In genomic region chr15:72155021-72155621, GRCh38 we compare ENCODE assay signal across 8 cellular contexts. TPM values are rescaled to one million over a fixed set of nuclear protein-coding genes. Genes with fewer than 3 reads are reported as not detected.
A peak's percentile ranks its signal among the peaks of the same experiment; 100 is the strongest.
DNase-seq lines count a peak whose midpoint lies in the region; ATAC-seq and TF ChIP-seq lines count a peak whose summit lies in the region.

No MANE protein-coding gene starts in this region.

- H3K79me2 ChIP-seq in Karpas-422 (ENCODE audit: low read length), result no peaks in the 10 kb centered on the region

- peak overlapping the region; percentile 97; the same call in 1 of the 2 replicates for H2AFZ ChIP-seq in Karpas-422 (ENCODE audit: low read length)

- H3K36me3 ChIP-seq in Karpas-422 (ENCODE audit: insufficient read depth, low read length) (no peaks in the 10 kb centered on the region), gastrocnemius medialis (no peaks in the 10 kb centered on the region)

- no peaks in the 10 kb centered on the region for H3K9me3 Mint-ChIP-seq in activated naive CD8-positive, alpha-beta T cell treated with anti-CD3 and anti-CD28 coated beads, Interleukin-2, amount 10 ng/mL, durations not matched to agents 7 days and 5 days

- in situ Hi-C loops in gastrocnemius medialis (cut with MboI; ENCODE audit: low sequenced_read_pairs in 4 of 4), result loop anchor here (10.0 to 25.0 kb wide), 6 partner anchors 243 to 693 kb away; no protein-coding TSS in a partner anchor

- POLR2A ChIA-PET in activated naive CD8-positive, alpha-beta T cell treated with anti-CD3 and anti-CD28 coated beads, Interleukin-2, amount 10 ng/mL, durations not matched to agents 7 days and 5 days (lab: Charles Lee), result no interaction called here

- peak overlapping the region; percentile 65 for H3K9ac ChIP-seq in Karpas-422 (ENCODE audit: low read length)

- H3K4me3 ChIP-seq in AG10803 (ENCODE audit: low read length) (peak overlapping the region; percentile 64), Karpas-422 (ENCODE audit: low read length) (peak overlapping the region; percentile 66), gastrocnemius medialis (peak overlapping the region; percentile 59 to 81 (median 62))

- H3K27me3 ChIP-seq in Karpas-422 (ENCODE audit: low read length), result no peaks in the 10 kb centered on the region
- H3K27me3 ChIP-seq in gastrocnemius medialis, result no peaks in the 10 kb centered on the region

- H3K4me3 Mint-ChIP-seq in activated naive CD8-positive, alpha-beta T cell treated with anti-CD3 and anti-CD28 coated beads, Interleukin-2, amount 10 ng/mL, durations not matched to agents 7 days and 5 days, result peak overlapping the region; percentile 85

- peak overlapping the region; percentile 79 for H3K4me2 ChIP-seq in Karpas-422 (ENCODE audit: low read depth, low read length, poor library complexity, severe bottlenecking)

- H3K9me3 ChIP-seq in Karpas-422 (ENCODE audit: low read length), result no peaks in the 10 kb centered on the region
- no peaks in the 10 kb centered on the region for H3K9me3 ChIP-seq in gastrocnemius medialis

- H3K27me3 Mint-ChIP-seq in activated naive CD8-positive, alpha-beta T cell treated with anti-CD3 and anti-CD28 coated beads, Interleukin-2, amount 10 ng/mL, durations not matched to agents 7 days and 5 days, result peaks cover 2% of the 10 kb centered on the region

- no peak overlapping the region for H3K27ac Mint-ChIP-seq in activated naive CD8-positive, alpha-beta T cell treated with anti-CD3 and anti-CD28 coated beads, Interleukin-2, amount 10 ng/mL, durations not matched to agents 7 days and 5 days

- intact Hi-C loops in left cardiac atrium (cut with DNase I) (loop anchor here in 1 of 2 donors (5.0 kb wide), 1 partner anchor 413 kb away; no protein-coding TSS in a partner anchor), gastrocnemius medialis (cut with DNase I; ENCODE audit: low total_unique reads) (loop anchor here (5.0 kb wide), 1 partner anchor 353 kb away; no protein-coding TSS in a partner anchor)

- peaks cover 4% of the 10 kb centered on the region for H3K4me1 Mint-ChIP-seq in activated naive CD8-positive, alpha-beta T cell treated with anti-CD3 and anti-CD28 coated beads, Interleukin-2, amount 10 ng/mL, durations not matched to agents 7 days and 5 days

- TF ChIP-seq POLR2A in gastrocnemius medialis (IDR thresholded peaks at IDR 0.05), result no peak

- ATAC-seq in activated naive CD8-positive, alpha-beta T cell treated with anti-CD3 and anti-CD28 coated beads, Interleukin-2, amount 10 ng/mL, durations not matched to agents 7 days and 5 days (ENCODE audit: low read depth), result no peak
- peak; percentile 65 to 68 for ATAC-seq in left cardiac atrium
- ATAC-seq in gastrocnemius medialis, result peak; percentile 48 to 55
- no peak for ATAC-seq in HG03196 (IDR thresholded peaks at IDR 0.05; ENCODE audit: unreplicated experiment)
- no peak for ATAC-seq in HG02588 (IDR thresholded peaks at IDR 0.05; ENCODE audit: unreplicated experiment)

- H3K4me1 ChIP-seq in Karpas-422 (ENCODE audit: low read length) (peaks cover 16% of the 10 kb centered on the region), gastrocnemius medialis (peaks cover 0 to 9% of the 10 kb centered on the region in 2 donors)

- H3K27ac ChIP-seq in Karpas-422 (ENCODE audit: low read length) (no peak overlapping the region), gastrocnemius medialis (peak overlapping the region; percentile 39 to 67 (median 58))

- DNase-seq in AG10803 (ENCODE audit: low read depth), result peak; percentile 37
- DNase-seq in Karpas-422, result no peak
- DNase-seq in activated naive CD8-positive, alpha-beta T cell treated with anti-CD3 and anti-CD28 coated beads, Interleukin-2, amount 10 ng/mL, durations not matched to agents 7 days and 5 days, result no peak
- DNase-seq in left cardiac atrium, result peak; percentile 76
- DNase-seq in gastrocnemius medialis, result peak; percentile 31 to 47
- DNase-seq in AG08396 (ENCODE audit: low spot score), result no peak

- TF ChIP-seq CTCF in AG10803 (conservative IDR thresholded peaks at IDR 0.05; ENCODE audit: low read length) (no peak), gastrocnemius medialis (IDR thresholded peaks at IDR 0.05 in 4 of 5, conservative IDR thresholded peaks at IDR 0.05 in 1 of 5) (no peak)

- H3K36me3 Mint-ChIP-seq in activated naive CD8-positive, alpha-beta T cell treated with anti-CD3 and anti-CD28 coated beads, Interleukin-2, amount 10 ng/mL, durations not matched to agents 7 days and 5 days, result no peaks in the 10 kb centered on the region

- H4K20me1 ChIP-seq in Karpas-422 (ENCODE audit: insufficient read depth, low read depth, low read length), result no peaks in the 10 kb centered on the region

- H3K9me2 ChIP-seq in Karpas-422 (replicated peaks; ENCODE audit: insufficient read depth, low read length), result no peaks in the 10 kb centered on the region

RNA-seq across cellular contexts. Expression of gene SENP8, which starts 36.9 kb away (rescaled TPM):
- 1.0 and 6.8 TPM in 2 replicates for total RNA-seq in Karpas-422 (2014; rRNA removed; shearing (Covaris generic); ENCODE audit: low replicate concordance)
- total RNA-seq in activated naive CD8-positive, alpha-beta T cell treated with anti-CD3 and anti-CD28 coated beads, Interleukin-2, amount 10 ng/mL, durations not matched to agents 7 days and 5 days, result 1 to 10 TPM; 1.2 to 1.3 TPM
- total RNA-seq in left cardiac atrium (1 to 10 TPM; 3.6 to 4.7 TPM), gastrocnemius medialis (1 to 10 TPM; 1.0 to 3.6 (median 2.7) TPM)

RNA-seq across cellular contexts. Expression of gene MYO9A, which starts 37.2 kb away (rescaled TPM):
- total RNA-seq in Karpas-422 (2014; rRNA removed; shearing (Covaris generic); ENCODE audit: low replicate concordance), result 78.5 and 142 TPM in 2 replicates
- total RNA-seq in activated naive CD8-positive, alpha-beta T cell treated with anti-CD3 and anti-CD28 coated beads, Interleukin-2, amount 10 ng/mL, durations not matched to agents 7 days and 5 days, result 10 to 100 TPM; 24.1 to 31.2 TPM
- 10 to 100 TPM; 30.3 to 31.8 TPM for total RNA-seq in left cardiac atrium
- total RNA-seq in gastrocnemius medialis, result 10 to 100 TPM; 21.0 to 40.9 (median 24.2) TPM

RNA-seq across cellular contexts. Expression of gene GRAMD2A, which starts 42.5 kb away (rescaled TPM):
- total RNA-seq in Karpas-422 (2014; rRNA removed; shearing (Covaris generic); ENCODE audit: low replicate concordance), result not detected in 2 replicates
- not detected for total RNA-seq in activated naive CD8-positive, alpha-beta T cell treated with anti-CD3 and anti-CD28 coated beads, Interleukin-2, amount 10 ng/mL, durations not matched to agents 7 days and 5 days
- total RNA-seq in left cardiac atrium, result not detected
- total RNA-seq in gastrocnemius medialis, result not detected

Comparison
In these comparisons a context has a peak if more than half of its experiments do, and no peak if none do; other contexts are left out.
1. DNase-seq: peak in AG10803 (single experiment), left cardiac atrium (single experiment) and gastrocnemius medialis (2 of 2); none in Karpas-422 (single experiment), activated naive CD8-positive, alpha-beta T cell treated with anti-CD3 and anti-CD28 coated beads, Interleukin-2, amount 10 ng/mL, durations not matched to agents 7 days and 5 days (single experiment) and AG08396 (single experiment).
2. ATAC-seq: peak in left cardiac atrium (2 of 2) and gastrocnemius medialis (2 of 2); none in activated naive CD8-positive, alpha-beta T cell treated with anti-CD3 and anti-CD28 coated beads, Interleukin-2, amount 10 ng/mL, durations not matched to agents 7 days and 5 days (single experiment), HG03196 (single experiment) and HG02588 (single experiment).
3. Peak in every context shown above with its lines, with median percentiles within 50 percentile points of each other: H3K4me3 ChIP-seq.